Comparison of ENCODE assay signal across 1 cellular context in genomic region chr5:55538621-55539020, GRCh38.
TF ChIP-seq lines count a peak whose summit lies in the region.

No MANE protein-coding gene starts in this region.

TF ChIP-seq in HCT116, 20 proteins besides CTCF, POLR2A, EP300 and RAD21 (continued from another document):
- TF ChIP-seq SP1 (IDR thresholded peaks at IDR 0.05; ENCODE audit: low read depth) (no peak), ATF3 (IDR thresholded peaks at IDR 0.05) (no peak), ZNF274 (IDR thresholded peaks at IDR 0.05; ENCODE audit: low read depth, low read length) (no peak), EZH2 (IDR thresholded peaks at IDR 0.05) (no peak), MAX (IDR thresholded peaks at IDR 0.05) (no peak)
